12 cellular contexts compared by ENCODE assay signal in genomic region chr17:57676543-57676942, GRCh38.
DNase-seq lines count a peak whose midpoint lies in the region; TF ChIP-seq lines count a peak whose summit lies in the region.
"Had no signal": no experiment of that assay in that cellular context is flagged by ENCODE, and none has a peak within 500 bp of the region (broad histone marks: within the 10 kb centered on the region; RNA-seq: fewer than 3 reads in every experiment).

No MANE protein-coding gene starts in this region.

- H3K36me3 Mint-ChIP-seq in endodermal cell (ENCODE audit: low read depth) (peaks cover 29% of the 10 kb centered on the region), type B pancreatic cell (peaks cover 8% of the 10 kb centered on the region)

- 95 to 100% methylated on average over 3 to 7 of the region's 7 CpGs for WGBS in endodermal cell (ENCODE audit: insufficient coverage in 1 of 2, insufficient read length in 1 of 2), 2 experiments

- peak; percentile 6 for DNase-seq in activated T-cell treated with anti-CD3 and anti-CD28 coated beads, Interleukin-2, amount 50 U/mL, for 48 hours
- no peak for DNase-seq in activated T-cell treated with anti-CD3 and anti-CD28 coated beads, Interleukin-2, amount 50 U/mL, for 1 hour
- DNase-seq in H7, result peak; percentile 22
- DNase-seq in endodermal cell, result peak; percentile 24
- peak; percentile 53 for DNase-seq in type B pancreatic cell (ENCODE audit: extremely low spot score, unreplicated experiment)
- DNase-seq in stimulated activated naive CD4-positive, alpha-beta T cell (lab: John Stamatoyannopoulos, UW), result no peak
- no peak for DNase-seq in iPS-NIHi7 (ENCODE audit: extremely low spot score)
- DNase-seq: CD4-positive, alpha-beta memory T cell; NCI-H1105; NCI-H2081; NCI-H446 had no signal

- no peak overlapping the region for H3K27ac ChIP-seq in endodermal cell (ENCODE audit: low read depth, low read length)

- no peak overlapping the region for H3K9ac ChIP-seq in endodermal cell (ENCODE audit: extremely low read depth, low read length, poor library complexity, severe bottlenecking)
- H3K9ac ChIP-seq: BLaER1 had no signal

- no peaks in the 10 kb centered on the region for H3K27me3 ChIP-seq in H7 (ENCODE audit: control insufficient read depth, insufficient read depth, low read length)
- H3K27me3 ChIP-seq in endodermal cell (ENCODE audit: control insufficient read depth, insufficient read depth, low read length, poor library complexity, severe bottlenecking), result no peaks in the 10 kb centered on the region
- H3K27me3 ChIP-seq: BLaER1 had no signal

- H3K27me3 Mint-ChIP-seq in endodermal cell (ENCODE audit: insufficient read depth) (no peaks in the 10 kb centered on the region), type B pancreatic cell (no peaks in the 10 kb centered on the region)
- H3K27me3 Mint-ChIP-seq: CD4-positive, alpha-beta memory T cell had no signal

- H3K4me3 Mint-ChIP-seq in endodermal cell, result no peak overlapping the region
- no peak overlapping the region for H3K4me3 Mint-ChIP-seq in type B pancreatic cell
- H3K4me3 Mint-ChIP-seq: CD4-positive, alpha-beta memory T cell had no signal

- peaks cover 6% of the 10 kb centered on the region for H3K4me1 Mint-ChIP-seq in endodermal cell
- H3K4me1 Mint-ChIP-seq in type B pancreatic cell (ENCODE audit: unreplicated experiment), result peaks cover 15% of the 10 kb centered on the region

- H3K27ac Mint-ChIP-seq in endodermal cell, result no peak overlapping the region
- H3K27ac Mint-ChIP-seq in type B pancreatic cell, result no peak overlapping the region

- no peaks in the 10 kb centered on the region for H3K36me3 ChIP-seq in H7 (replicated peaks; ENCODE audit: control insufficient read depth, insufficient read depth, low read length)
- peaks cover 14% of the 10 kb centered on the region for H3K36me3 ChIP-seq in endodermal cell (ENCODE audit: control insufficient read depth, insufficient read depth, low read length)

- no peak for TF ChIP-seq CTCF in endodermal cell (conservative IDR thresholded peaks at IDR 0.05)
- no peak for TF ChIP-seq CTCF in type B pancreatic cell (conservative IDR thresholded peaks at IDR 0.05)

- H3K4me3 ChIP-seq in H7 (ENCODE audit: insufficient read depth, low read depth, low read length) (no peak overlapping the region), endodermal cell (ENCODE audit: low read length) (no peak overlapping the region)
- H3K4me3 ChIP-seq: BLaER1 had no signal

- no peaks in the 10 kb centered on the region for H3K4me1 ChIP-seq in endodermal cell (ENCODE audit: control insufficient read depth, insufficient read depth, low read length)

- H3K9me3 ChIP-seq in endodermal cell (ENCODE audit: control insufficient read depth, low read length), result no peaks in the 10 kb centered on the region
- H3K9me3 ChIP-seq: BLaER1 had no signal

- H3K9me3 Mint-ChIP-seq in endodermal cell (no peaks in the 10 kb centered on the region), type B pancreatic cell (no peaks in the 10 kb centered on the region)
- H3K9me3 Mint-ChIP-seq: CD4-positive, alpha-beta memory T cell had no signal

Comparison
In these comparisons a context has a peak if more than half of its experiments do, and no peak if none do; other contexts are left out.
1. DNase-seq: peak in activated T-cell treated with anti-CD3 and anti-CD28 coated beads, Interleukin-2, amount 50 U/mL, for 48 hours (2 of 2), H7 (single experiment), endodermal cell (single experiment) and type B pancreatic cell (single experiment); none in activated T-cell treated with anti-CD3 and anti-CD28 coated beads, Interleukin-2, amount 50 U/mL, for 1 hour (single experiment), stimulated activated naive CD4-positive, alpha-beta T cell (0 of 6) and iPS-NIHi7 (single experiment).